30 cellular contexts compared by ENCODE assay signal in the genomic region with DNA sequence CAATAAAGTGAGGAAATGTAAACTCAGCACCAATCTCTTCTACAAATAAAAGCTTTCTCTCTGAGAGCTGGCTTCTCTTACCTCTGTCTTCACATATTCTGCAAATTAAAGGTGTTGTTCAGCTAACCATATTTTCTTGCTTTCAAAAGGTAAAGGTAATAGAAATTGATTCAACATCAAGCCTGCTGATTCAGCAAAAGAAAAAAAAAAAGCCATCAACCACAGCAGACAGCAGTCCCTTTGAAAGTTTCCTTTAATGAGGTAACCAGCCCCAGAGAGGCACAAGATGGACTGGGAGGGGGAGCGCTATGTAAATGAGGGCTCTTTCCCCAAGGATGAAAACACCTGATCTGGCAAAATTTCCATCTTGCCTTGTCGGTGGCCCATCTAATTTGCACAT.
"Had no signal": no experiment of that assay in that cellular context is flagged by ENCODE, and none has a peak within 500 bp of the region (broad histone marks: within the 10 kb centered on the region; RNA-seq: fewer than 3 reads in every experiment).

No MANE protein-coding gene starts in this region.

- H3K9me3 ChIP-seq: SJSA1 had no signal

- H3K27ac ChIP-seq: brain microvascular endothelial cell, SJSA1 had no signal

- H3K4me2 ChIP-seq: SK-N-SH had no signal

- H3K27me3 ChIP-seq: brain microvascular endothelial cell, SJSA1 had no signal

- H3K4me3 Mint-ChIP-seq: activated CD4-positive, alpha-beta memory T cell treated with anti-CD3 and anti-CD28 coated beads for 36 hours; activated CD4-positive, alpha-beta T cell treated with anti-CD3 and anti-CD28 coated beads for 36 hours; activated CD4-positive, alpha-beta T cell treated with anti-CD3 and anti-CD28 coated beads, Interleukin-2, amount 10 ng/mL, durations not matched to agents 7 days and 5 days; activated naive CD4-positive, alpha-beta T cell treated with anti-CD3 and anti-CD28 coated beads, Interleukin-2, amount 10 ng/mL, durations not matched to agents 7 days and 5 days; activated naive CD8-positive, alpha-beta T cell; activated naive CD8-positive, alpha-beta T cell treated with anti-CD3 and anti-CD28 coated beads, Interleukin-2, amount 50 U/mL, for 24 hours; activated T-cell treated with anti-CD3 and anti-CD28 coated beads, Interleukin-2, amount 50 U/mL, for 4 hours; activated T-helper 1 cell treated with anti-CD3 and anti-CD28 coated beads, Interleukin-12 subunit alpha, Interleukin-12 subunit beta, Interleukin-2, Interleukin-4 antibody, amounts not matched to agents 30 ng/mL and 10 ng/mL and 1 ng/mL, durations not matched to agents 14 hours and 24 hours and 36 hours; T-helper 1 cell treated with Interleukin-12 subunit alpha and Interleukin-12 subunit beta and Interleukin-4 antibody, amounts not matched to agents 30 μg/mL and 1 μg/mL, for 36 hours; T-helper 2 cell treated with Interferon-gamma antibody and Interleukin-4, amounts not matched to agents 5 μg/mL and 100 μg/mL, for 36 hours had no signal

- H3K4me3 ChIP-seq: SJSA1 had no signal

- H3K9ac ChIP-seq: SK-N-SH had no signal

- H3K4me1 ChIP-seq: SJSA1 had no signal

- ATAC-seq: activated CD4-positive, alpha-beta T cell treated with anti-CD3 and anti-CD28 coated beads for 36 hours; activated naive CD8-positive, alpha-beta T cell treated with anti-CD3 and anti-CD28 coated beads, Interleukin-2, amount 50 U/mL, for 24 hours; activated T-cell treated with anti-CD3 and anti-CD28 coated beads, Interleukin-2, amount 50 U/mL, for 4 hours; Panc1 had no signal

- H3K36me3 ChIP-seq: brain microvascular endothelial cell, SJSA1 had no signal

- H3K27ac Mint-ChIP-seq: activated CD4-positive, alpha-beta memory T cell treated with anti-CD3 and anti-CD28 coated beads for 36 hours; activated CD4-positive, alpha-beta T cell treated with anti-CD3 and anti-CD28 coated beads for 36 hours; activated CD4-positive, alpha-beta T cell treated with anti-CD3 and anti-CD28 coated beads, Interleukin-2, amount 10 ng/mL, durations not matched to agents 7 days and 5 days; activated naive CD4-positive, alpha-beta T cell treated with anti-CD3 and anti-CD28 coated beads, Interleukin-2, amount 10 ng/mL, durations not matched to agents 7 days and 5 days; activated naive CD8-positive, alpha-beta T cell; activated naive CD8-positive, alpha-beta T cell treated with anti-CD3 and anti-CD28 coated beads, Interleukin-2, amount 50 U/mL, for 24 hours; activated T-helper 1 cell treated with anti-CD3 and anti-CD28 coated beads, Interleukin-12 subunit alpha, Interleukin-12 subunit beta, Interleukin-2, Interleukin-4 antibody, amounts not matched to agents 30 ng/mL and 10 ng/mL and 1 ng/mL, durations not matched to agents 14 hours and 24 hours and 36 hours; T-helper 1 cell treated with Interleukin-12 subunit alpha and Interleukin-12 subunit beta and Interleukin-4 antibody, amounts not matched to agents 30 μg/mL and 1 μg/mL, for 36 hours; T-helper 2 cell treated with Interferon-gamma antibody and Interleukin-4, amounts not matched to agents 5 μg/mL and 100 μg/mL, for 36 hours had no signal

- H3K9me3 Mint-ChIP-seq: activated CD4-positive, alpha-beta T cell treated with anti-CD3 and anti-CD28 coated beads, Interleukin-2, amount 10 ng/mL, durations not matched to agents 7 days and 5 days; activated T-cell treated with anti-CD3 and anti-CD28 coated beads, Interleukin-2, amount 50 U/mL, for 4 hours; activated T-helper 1 cell treated with anti-CD3 and anti-CD28 coated beads, Interleukin-12 subunit alpha, Interleukin-12 subunit beta, Interleukin-2, Interleukin-4 antibody, amounts not matched to agents 30 ng/mL and 10 ng/mL and 1 ng/mL, durations not matched to agents 14 hours and 24 hours and 36 hours had no signal

- H3K36me3 Mint-ChIP-seq: activated CD4-positive, alpha-beta memory T cell treated with anti-CD3 and anti-CD28 coated beads for 36 hours; activated naive CD4-positive, alpha-beta T cell treated with anti-CD3 and anti-CD28 coated beads, Interleukin-2, amount 10 ng/mL, durations not matched to agents 7 days and 5 days; activated naive CD8-positive, alpha-beta T cell had no signal

- DNase-seq: activated CD4-positive, alpha-beta memory T cell treated with anti-CD3 and anti-CD28 coated beads for 36 hours; activated CD4-positive, alpha-beta T cell treated with anti-CD3 and anti-CD28 coated beads for 36 hours; activated CD4-positive, alpha-beta T cell treated with anti-CD3 and anti-CD28 coated beads, Interleukin-2, amount 10 ng/mL, durations not matched to agents 7 days and 5 days; activated CD8-positive, alpha-beta memory T cell treated with anti-CD3 and anti-CD28 coated beads, Interleukin-2, amount 50 U/mL, for 4 hours; activated gamma-delta T cell treated with Interleukin-2 at 50 U/mL for 16 hours; activated naive CD4-positive, alpha-beta T cell treated with anti-CD3 and anti-CD28 coated beads, Interleukin-2, amount 10 ng/mL, durations not matched to agents 7 days and 5 days; activated naive CD8-positive, alpha-beta T cell treated with anti-CD3 and anti-CD28 coated beads, Interleukin-2, amount 50 U/mL, for 24 hours; activated T-cell treated with anti-CD3 and anti-CD28 coated beads for 4 hours; activated T-cell treated with anti-CD3 and anti-CD28 coated beads, Interleukin-2, amount 50 U/mL, for 4 hours; aorta; brain microvascular endothelial cell; central memory CD4-positive, alpha-beta T cell; MM.1S; MV-4-11; NCI-H1092; NCI-H1436 treated with DMSO at 0.1 percent for 48 hours; NCI-H1694 treated with DMSO at 0.1 percent for 48 hours; NCI-H2029; NCI-H345; NCI-H524 treated with DMSO at 0.1 percent for 48 hours; NCI-H82; SHP77 treated with DMSO at 0.1 percent for 48 hours; SK-N-SH had no signal

- FAIRE-seq: TTC549 had no signal

- H3K4me1 Mint-ChIP-seq: activated CD4-positive, alpha-beta T cell treated with anti-CD3 and anti-CD28 coated beads for 36 hours; activated CD4-positive, alpha-beta T cell treated with anti-CD3 and anti-CD28 coated beads, Interleukin-2, amount 10 ng/mL, durations not matched to agents 7 days and 5 days; activated naive CD4-positive, alpha-beta T cell treated with anti-CD3 and anti-CD28 coated beads, Interleukin-2, amount 10 ng/mL, durations not matched to agents 7 days and 5 days; activated naive CD8-positive, alpha-beta T cell treated with anti-CD3 and anti-CD28 coated beads, Interleukin-2, amount 50 U/mL, for 24 hours had no signal

- H3K27me3 Mint-ChIP-seq: activated CD4-positive, alpha-beta memory T cell treated with anti-CD3 and anti-CD28 coated beads for 36 hours; activated CD4-positive, alpha-beta T cell treated with anti-CD3 and anti-CD28 coated beads, Interleukin-2, amount 10 ng/mL, durations not matched to agents 7 days and 5 days; activated naive CD4-positive, alpha-beta T cell treated with anti-CD3 and anti-CD28 coated beads, Interleukin-2, amount 10 ng/mL, durations not matched to agents 7 days and 5 days; activated naive CD8-positive, alpha-beta T cell had no signal
